In the genomic region with DNA sequence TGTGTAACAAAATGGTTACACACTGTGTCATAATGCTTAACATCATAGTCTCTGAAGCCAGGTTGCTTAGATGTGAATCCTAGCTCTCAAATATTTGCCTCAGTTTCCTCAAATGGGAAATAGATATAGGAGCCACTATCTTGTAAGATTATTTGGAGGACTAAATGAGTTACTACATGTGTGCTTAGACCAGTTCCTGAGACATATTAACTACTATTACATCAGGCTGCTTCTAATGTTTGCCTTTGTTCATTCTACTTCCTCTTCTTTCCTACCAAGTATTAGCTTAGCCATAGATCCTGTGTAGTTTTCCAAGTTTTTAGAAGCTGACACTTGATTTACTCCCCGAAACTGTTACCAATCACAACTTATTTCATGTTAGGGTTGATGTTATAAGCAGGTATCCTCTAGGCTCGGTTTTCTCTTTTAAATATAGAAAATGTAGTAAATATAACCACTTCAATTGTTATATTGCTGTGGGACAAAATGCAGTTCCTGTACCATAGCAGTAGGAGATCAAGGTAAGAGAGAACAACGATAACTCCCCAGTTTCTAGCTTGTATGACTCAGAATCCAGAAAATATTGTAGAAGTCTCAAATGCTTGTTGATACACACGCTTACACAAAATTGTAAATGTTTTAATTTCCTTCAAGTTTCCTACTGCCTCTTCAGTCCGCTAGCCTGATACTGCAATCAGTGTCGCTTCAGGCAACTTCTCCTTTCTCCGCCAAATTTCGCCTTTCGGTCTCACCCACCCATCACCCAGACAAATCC, we compare ENCODE assay signal across 8 cellular contexts. TPM values are rescaled to one million over a fixed set of nuclear protein-coding genes. Genes with fewer than 3 reads are reported as not detected.
DNase-seq lines count a peak whose midpoint lies in the region; ATAC-seq and TF ChIP-seq lines count a peak whose summit lies in the region.

No MANE protein-coding gene starts in this region.

- no peaks in the 10 kb centered on the region for H3K9me3 ChIP-seq in lung (ENCODE audit: control insufficient read depth in 2 of 2, insufficient read depth in 1 of 2, low read length in 1 of 2)

- H3K4me1 ChIP-seq in lung (ENCODE audit: control insufficient read depth in 2 of 2, insufficient read depth in 2 of 2, low read length in 2 of 2), result no peaks in the 10 kb centered on the region

- DNase-seq in ACHN (peak; percentile 65), NCI-H2227 (lab: John Stamatoyannopoulos, UW; ENCODE audit: unreplicated experiment) (peak; percentile 27), choroid plexus epithelial cell (ENCODE audit: low read depth) (peak; percentile 52), lung (ENCODE audit: low spot score) (no peak), Ammon's horn (ENCODE audit: low spot score) (no peak), AG08395 (ENCODE audit: low spot score) (no peak)

- 2 to 4% methylated on average over 9 of the region's 9 CpGs for WGBS in lung, 2 donors

- H3K4me3 ChIP-seq in choroid plexus epithelial cell (ENCODE audit: low read depth, low read length) (peak overlapping the region; percentile 97), lung (peak overlapping the region; percentile 96)

- no peaks in the 10 kb centered on the region for H3K27me3 ChIP-seq in lung (ENCODE audit: control insufficient read depth, insufficient read depth)

- H3K27ac ChIP-seq in lung (ENCODE audit: low read depth in 1 of 2, low read length in 1 of 2), result peak overlapping the region; percentile 75 to 95

- TF ChIP-seq CTCF in choroid plexus epithelial cell (conservative IDR thresholded peaks at IDR 0.05; ENCODE audit: low read depth, low read length) (no peak), lung (IDR thresholded peaks at IDR 0.05; ENCODE audit: control extremely low read depth, extremely low read depth) (no peak)

- in situ Hi-C loops in ACHN (cut with HindIII; ENCODE audit: low pct_ligation_motif_present, low pct_unique_long_range_greater_than_20kb, low sequenced_read_pairs), result no loop called here

- no peaks in the 10 kb centered on the region for H3K36me3 ChIP-seq in lung (ENCODE audit: control insufficient read depth in 2 of 2, insufficient read depth in 2 of 2, low read length in 2 of 2)

- ATAC-seq in GM21515 (IDR thresholded peaks at IDR 0.05; ENCODE audit: unreplicated experiment) (peak; percentile 2), lung (ENCODE audit: insufficient read depth, low FRiP score) (no peak), GM19452 (IDR thresholded peaks at IDR 0.05; ENCODE audit: unreplicated experiment) (no peak)

RNA-seq across cellular contexts. Expression of a gene that starts 0.7 kb away (rescaled TPM):
- total RNA-seq in lung, result 100 to 1,000 TPM in 1 of 2 donors, 10 to 100 TPM in 1; 80.0 to 131 TPM
- 10 to 100 TPM; 24.6 to 37.6 TPM for polyA plus RNA-seq in lung

Comparison
In these comparisons a context has a peak if more than half of its experiments do, and no peak if none do; other contexts are left out.
1. DNase-seq: peak in ACHN (single experiment), NCI-H2227 (single experiment) and choroid plexus epithelial cell (single experiment); none in lung (single experiment), Ammon's horn (single experiment) and AG08395 (single experiment).